15 cellular contexts compared by ENCODE assay signal in the genomic region with DNA sequence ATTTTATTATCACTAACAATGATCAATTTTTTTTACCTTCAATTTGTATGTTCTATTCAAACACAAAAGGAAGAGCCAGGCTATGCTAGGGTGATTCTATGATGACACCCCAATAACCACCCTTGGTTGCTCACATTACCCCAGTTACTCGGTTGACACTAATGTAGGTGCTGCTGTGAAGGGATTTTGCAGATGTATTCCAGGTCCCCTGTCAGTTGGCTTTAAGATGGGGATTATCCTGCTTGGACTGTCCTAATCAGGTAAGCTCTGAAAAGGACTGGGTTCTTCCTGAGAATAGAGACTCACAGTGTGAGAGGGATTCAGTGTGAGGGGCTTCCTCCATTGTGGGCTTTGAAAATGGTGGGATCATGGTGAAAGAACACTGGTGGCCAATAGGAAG. TPM values are rescaled to one million over a fixed set of nuclear protein-coding genes. Genes with fewer than 3 reads are reported as not detected.
A peak's percentile ranks its signal among the peaks of the same experiment; 100 is the strongest.
DNase-seq lines count a peak whose midpoint lies in the region; ATAC-seq and TF ChIP-seq lines count a peak whose summit lies in the region.
"Had no signal": no experiment of that assay in that cellular context is flagged by ENCODE, and none has a peak within 500 bp of the region (broad histone marks: within the 10 kb centered on the region; RNA-seq: fewer than 3 reads in every experiment).

No MANE protein-coding gene starts in this region.

- H3K4me1 ChIP-seq in HEK293 (ENCODE audit: control insufficient read depth, insufficient read depth, low read length) (no peaks in the 10 kb centered on the region), neural progenitor cell (peaks cover 4% of the 10 kb centered on the region)
- H3K4me1 ChIP-seq: HAP-1 had no signal

- H3K9me3 Mint-ChIP-seq in neural progenitor cell = peaks cover 3% of the 10 kb centered on the region
- H3K9me3 Mint-ChIP-seq: CD4-positive, alpha-beta memory T cell had no signal

- H2AFZ ChIP-seq in neural progenitor cell (replicated peaks) = no peak overlapping the region

- ATAC-seq in HG03439 (IDR thresholded peaks at IDR 0.05; ENCODE audit: unreplicated experiment) (no peak), GM18907 (IDR thresholded peaks at IDR 0.05; ENCODE audit: unreplicated experiment) (no peak)

- H3K27ac ChIP-seq in HEK293 (ENCODE audit: extremely low read depth, low read depth, low read length) (no peak overlapping the region), neural progenitor cell (no peak overlapping the region)

- no peak overlapping the region for H3K4me3 Mint-ChIP-seq in neural progenitor cell
- H3K4me3 Mint-ChIP-seq: CD4-positive, alpha-beta memory T cell had no signal

- no peak overlapping the region for H3K4me2 ChIP-seq in neural progenitor cell

- H3K9me3 ChIP-seq in HEK293 (ENCODE audit: control insufficient read depth, insufficient read depth, low read depth, low read length) (no peaks in the 10 kb centered on the region), neural progenitor cell (ENCODE audit: low read depth) (no peaks in the 10 kb centered on the region)

- no peaks in the 10 kb centered on the region for H3K79me2 ChIP-seq in neural progenitor cell (ENCODE audit: low read depth)

- CTCF ChIA-PET in HEK293 (lab: Yijun Ruan, JAX) = no interaction called here

- no peak overlapping the region for H3K27ac Mint-ChIP-seq in neural progenitor cell
- H3K27ac Mint-ChIP-seq: CD4-positive, alpha-beta memory T cell had no signal

- H3F3A ChIP-seq in neural progenitor cell (ENCODE audit: low read depth) = peaks cover 4% of the 10 kb centered on the region

- no peaks in the 10 kb centered on the region for H3K36me3 Mint-ChIP-seq in neural progenitor cell

- peak; percentile 48 for DNase-seq in NCI-H82 treated with DMSO at 0.1 percent for 48 hours (lab: John Stamatoyannopoulos, UW; ENCODE audit: unreplicated experiment)
- peak; percentile 48 for DNase-seq in neural progenitor cell (ENCODE audit: low spot score)
- no peak for DNase-seq in SW480 (ENCODE audit: low spot score)
- DNase-seq: C1 segment of cervical spinal cord; Calu3; CD4-positive, alpha-beta memory T cell; COR-L47; DMS53; DMS79 treated with DMSO at 0.1 percent for 48 hours; GF-D8; GOT3 had no signal

- no peaks in the 10 kb centered on the region for H3K4me1 Mint-ChIP-seq in neural progenitor cell

- H3K36me3 ChIP-seq in HEK293 (ENCODE audit: control insufficient read depth in 2 of 2, insufficient read depth in 1 of 2, low read length in 2 of 2) (no peaks in the 10 kb centered on the region), neural progenitor cell (no peaks in the 10 kb centered on the region)
- H3K36me3 ChIP-seq: HAP-1 had no signal

- no peak overlapping the region for H3K4me3 ChIP-seq in HEK293 (ENCODE audit: low read depth, low read length)
- H3K4me3 ChIP-seq in neural progenitor cell = no peak overlapping the region
- H3K4me3 ChIP-seq: HAP-1 had no signal

- POLR2A ChIA-PET in HEK293 (lab: Yijun Ruan, JAX) = no interaction called here

- TF ChIP-seq CTCF in HEK293 (tag by site-specific recombination; IDR thresholded peaks at IDR 0.05) (no peak), neural progenitor cell (IDR thresholded peaks at IDR 0.05) (no peak)

- H3K9ac ChIP-seq in neural progenitor cell = no peak overlapping the region

- H3K27me3 Mint-ChIP-seq in neural progenitor cell (ENCODE audit: insufficient read depth, low read depth) = no peaks in the 10 kb centered on the region

- no peaks in the 10 kb centered on the region for H3K27me3 ChIP-seq in neural progenitor cell

- no peaks in the 10 kb centered on the region for H4K20me1 ChIP-seq in neural progenitor cell (ENCODE audit: low read depth)

TF ChIP-seq in HEK293, 187 proteins besides CTCF, POLR2A, EP300 and RAD21:
- TF ChIP-seq MZF1 (tag by site-specific recombination; IDR thresholded peaks at IDR 0.05; ENCODE audit: borderline replicate concordance) (peak; percentile 57; the same call in 1 of the 2 replicates), ZEB2 (tag by site-specific recombination; IDR thresholded peaks at IDR 0.05) (no peak)

RNA-seq across cellular contexts. Expression of a gene that starts 11.9 kb away (rescaled TPM):
- total RNA-seq in neural progenitor cell (ENCODE audit: low replicate concordance) = 107 and 278 TPM in 2 replicates
